Comparison of ENCODE assay signal across 8 cellular contexts in genomic region chr5:150523472-150524350, GRCh38. TPM values are rescaled to one million over a fixed set of nuclear protein-coding genes. Genes with fewer than 3 reads are reported as not detected.
DNase-seq lines count a peak whose midpoint lies in the region; ATAC-seq and TF ChIP-seq lines count a peak whose summit lies in the region.

No MANE protein-coding gene starts in this region.

- no peaks in the 10 kb centered on the region for H3K9me2 ChIP-seq in HCT116 (ENCODE audit: insufficient read depth)

- no peak overlapping the region for H2AFZ ChIP-seq in HCT116 (ENCODE audit: low read depth, low read length, poor library complexity, severe bottlenecking)

- peaks cover 0 to 16% of the 10 kb centered on the region in 2 experiments; a peak in 2 of 4 replicates for H3K4me1 ChIP-seq in HCT116 (ENCODE audit: control insufficient read depth in 1 of 2, insufficient read depth in 2 of 2, low read length in 2 of 2)
- peaks cover 28% of the 10 kb centered on the region for H3K4me1 ChIP-seq in SJSA1 (replicated peaks)
- H3K4me1 ChIP-seq in endodermal cell (ENCODE audit: control insufficient read depth, insufficient read depth, low read length): peaks cover 10% of the 10 kb centered on the region
- peaks cover 50% of the 10 kb centered on the region for H3K4me1 ChIP-seq in vagina

- H3K27me3 ChIP-seq in HCT116 (ENCODE audit: insufficient read depth, low read length) (no peaks in the 10 kb centered on the region), SJSA1 (replicated peaks) (no peaks in the 10 kb centered on the region), endodermal cell (ENCODE audit: control insufficient read depth, insufficient read depth, low read length, poor library complexity, severe bottlenecking) (no peaks in the 10 kb centered on the region), vagina (no peaks in the 10 kb centered on the region)

- H3K27me3 Mint-ChIP-seq in endodermal cell (ENCODE audit: insufficient read depth): no peaks in the 10 kb centered on the region

- H4K20me1 ChIP-seq in HCT116 (ENCODE audit: insufficient read depth): no peaks in the 10 kb centered on the region

- POLR2A ChIA-PET in HCT116 (lab: Charles Lee): no interaction called here

- no TSS peak for BruUV-seq in HCT116 (replicated peaks; lab: Mats Ljungman, UMichigan)

- DNase-seq in DMS 273 treated with DMSO at 0.1 percent for 48 hours (lab: John Stamatoyannopoulos, UW) (peak; percentile 22), HCT116 (ENCODE audit: low read depth, low spot score) (peak; percentile 50), SJSA1 (ENCODE audit: low read depth in 1 of 2, low spot score in 2 of 2) (peak; percentile 75 to 79), endodermal cell (peak; percentile 82), medulla oblongata (ENCODE audit: extremely low spot score) (peak; percentile 91), vagina (ENCODE audit: extremely low spot score in 2 of 2) (no peak)

- intact Hi-C loops in HCT116 (cut with micrococcal nuclease): loop anchor here (1.0 kb wide), 1 partner anchor 64 kb away; no protein-coding TSS in a partner anchor
- intact Hi-C loops in vagina (cut with DNase I): loop anchor here (5.0 kb wide), 1 partner anchor 66 kb away; no protein-coding TSS in a partner anchor

- peaks cover 29% of the 10 kb centered on the region; the same call in 1 of the 2 replicates for H3K79me2 ChIP-seq in HCT116 (ENCODE audit: insufficient read depth, low read length)

- peak overlapping the region; percentile 21 for H3K27ac Mint-ChIP-seq in endodermal cell

- H3K4me3 ChIP-seq in HCT116 (replicated peaks in 1 of 2; ENCODE audit: low read depth in 1 of 2, low read length in 2 of 2) (no peak overlapping the region), SJSA1 (no peak overlapping the region), endodermal cell (ENCODE audit: low read length) (no peak overlapping the region), vagina (no peak overlapping the region)

- peak; percentile 66 to 75 (median 69); a peak in 5 of 6 replicates for TF ChIP-seq CTCF in HCT116 (IDR thresholded peaks at IDR 0.05 in 2 of 3, conservative IDR thresholded peaks at IDR 0.05 in 1 of 3; ENCODE audit: borderline replicate concordance in 1 of 3, insufficient read depth in 1 of 3, low read depth in 2 of 3, low read length in 2 of 3)
- peak; percentile 83 for TF ChIP-seq CTCF in endodermal cell (conservative IDR thresholded peaks at IDR 0.05)
- TF ChIP-seq CTCF in vagina (IDR thresholded peaks at IDR 0.05): peak; percentile 24 to 54 (median 47)

- no peak overlapping the region for H3K9ac ChIP-seq in HCT116 (ENCODE audit: low read length)
- no peak overlapping the region for H3K9ac ChIP-seq in endodermal cell (ENCODE audit: extremely low read depth, low read length, poor library complexity, severe bottlenecking)

- ATAC-seq in HCT116 (peak; percentile 90), GM18870 (IDR thresholded peaks at IDR 0.05; ENCODE audit: unreplicated experiment) (no peak), HG03196 (IDR thresholded peaks at IDR 0.05; ENCODE audit: unreplicated experiment) (no peak)

- H3K4me2 ChIP-seq in HCT116 (ENCODE audit: low read length): no peak overlapping the region

- H3K36me3 ChIP-seq in HCT116 (ENCODE audit: control insufficient read depth in 1 of 2, insufficient read depth in 2 of 2, low read length in 2 of 2) (peaks cover 2 to 4% of the 10 kb centered on the region in 2 experiments; a peak in 1 of 4 replicates), SJSA1 (peaks cover 85% of the 10 kb centered on the region), endodermal cell (ENCODE audit: control insufficient read depth, insufficient read depth, low read length) (peaks cover 47% of the 10 kb centered on the region), vagina (peaks cover 0 to 13% of the 10 kb centered on the region in 2 donors)

- no peak overlapping the region for H3K4me3 Mint-ChIP-seq in endodermal cell

- no peaks in the 10 kb centered on the region for H3K9me3 Mint-ChIP-seq in endodermal cell

- peak; percentile 73 for TF ChIP-seq RAD21 in HCT116 (IDR thresholded peaks at IDR 0.05; ENCODE audit: low read depth)

- WGBS in endodermal cell (ENCODE audit: insufficient coverage in 1 of 2, insufficient read length in 1 of 2), 2 experiments: 82 to 86% methylated on average over 11 to 12 of the region's 12 CpGs

- RAD21 ChIA-PET in HCT116 (lab: Charles Lee; ENCODE audit: low non-redundant PET in 1 of 2, low total read pairs in 2 of 2, uncharacterized antibody in 2 of 2, unreplicated experiment in 2 of 2): no interaction called here

- H3K9me3 ChIP-seq in HCT116 (ENCODE audit: control insufficient read depth in 1 of 2, insufficient read depth in 1 of 2, low read depth in 1 of 2, low read length in 2 of 2): no peaks in the 10 kb centered on the region
- H3K9me3 ChIP-seq in SJSA1 (replicated peaks): no peaks in the 10 kb centered on the region
- no peaks in the 10 kb centered on the region for H3K9me3 ChIP-seq in endodermal cell (ENCODE audit: control insufficient read depth, low read length)
- H3K9me3 ChIP-seq in vagina: no peaks in the 10 kb centered on the region

- TF ChIP-seq POLR2A in HCT116 (IDR thresholded peaks at IDR 0.05; ENCODE audit: borderline replicate concordance, extremely low read depth, insufficient read depth, insufficient read length): no peak
- TF ChIP-seq POLR2A in vagina (IDR thresholded peaks at IDR 0.05): no peak

- H3K4me1 Mint-ChIP-seq in endodermal cell: peaks cover 41% of the 10 kb centered on the region

- H3K27ac ChIP-seq in HCT116 (ENCODE audit: low read depth, low read length) (no peak overlapping the region), SJSA1 (no peak overlapping the region), endodermal cell (ENCODE audit: low read depth, low read length) (no peak overlapping the region), vagina (peak overlapping the region; percentile 22)

- CTCF ChIA-PET in HCT116 (lab: Charles Lee): interaction anchor here (1.0 to 1.8 kb wide), 2 partner anchors 21 to 65 kb away, joined by 4 to 6 read pairs; no protein-coding TSS in a partner anchor

- peaks cover 24% of the 10 kb centered on the region for H3K36me3 Mint-ChIP-seq in endodermal cell (ENCODE audit: low read depth)

TF ChIP-seq in HCT116, 20 proteins besides CTCF, POLR2A, EP300 and RAD21 (continues in another document):
- TF ChIP-seq CEBPB (IDR thresholded peaks at IDR 0.05; ENCODE audit: low read depth) (no peak), REST (IDR thresholded peaks at IDR 0.05; ENCODE audit: low read depth) (no peak), ZNF274 (IDR thresholded peaks at IDR 0.05; ENCODE audit: low read depth, low read length) (no peak), ELF1 (IDR thresholded peaks at IDR 0.05; ENCODE audit: borderline replicate concordance, low read depth) (no peak), ATF3 (IDR thresholded peaks at IDR 0.05) (no peak), ZBTB33 (IDR thresholded peaks at IDR 0.05; ENCODE audit: extremely low read depth, insufficient replicate concordance, low read length) (no peak), TCF7L2 (IDR thresholded peaks at IDR 0.05; ENCODE audit: borderline replicate concordance, extremely low read depth, insufficient read depth, insufficient read length) (no peak), YY1 (IDR thresholded peaks at IDR 0.05; ENCODE audit: extremely low read depth, insufficient replicate concordance, low read depth, low read length) (no peak), EZH2phosphoT487 (IDR thresholded peaks at IDR 0.05; ENCODE audit: borderline replicate concordance) (no peak)

RNA-seq across cellular contexts. Expression of gene NDST1, which starts 15.8 kb away (rescaled TPM):
- total RNA-seq in HCT116 (2021; ENCODE audit: unreplicated experiment): 33.1 TPM
- 14.9 and 19.5 TPM in 2 replicates for polyA plus RNA-seq in HCT116 (2012)
- 65.0 and 87.8 TPM in 2 replicates for total RNA-seq in SJSA1 (2014; rRNA removed; shearing (Covaris generic))
- 10 to 100 TPM; 53.3 to 71.7 TPM for total RNA-seq in endodermal cell
- polyA plus RNA-seq in endodermal cell (2013, experiment 1 of 2): 40.7 TPM
- polyA plus RNA-seq in endodermal cell (2013, experiment 2 of 2): 37.5 TPM
- total RNA-seq in vagina: 73.9 TPM

Comparison
In these comparisons a context has a peak if more than half of its experiments do, and no peak if none do; other contexts are left out.
1. DNase-seq: peak in DMS 273 treated with DMSO at 0.1 percent for 48 hours (single experiment), HCT116 (single experiment), SJSA1 (2 of 2), endodermal cell (single experiment) and medulla oblongata (single experiment); none in vagina (0 of 2).
2. Peak in every context shown above with its lines, with median percentiles within 50 percentile points of each other: CTCF ChIP-seq.